17 cellular contexts compared by ENCODE assay signal in the genomic region with DNA sequence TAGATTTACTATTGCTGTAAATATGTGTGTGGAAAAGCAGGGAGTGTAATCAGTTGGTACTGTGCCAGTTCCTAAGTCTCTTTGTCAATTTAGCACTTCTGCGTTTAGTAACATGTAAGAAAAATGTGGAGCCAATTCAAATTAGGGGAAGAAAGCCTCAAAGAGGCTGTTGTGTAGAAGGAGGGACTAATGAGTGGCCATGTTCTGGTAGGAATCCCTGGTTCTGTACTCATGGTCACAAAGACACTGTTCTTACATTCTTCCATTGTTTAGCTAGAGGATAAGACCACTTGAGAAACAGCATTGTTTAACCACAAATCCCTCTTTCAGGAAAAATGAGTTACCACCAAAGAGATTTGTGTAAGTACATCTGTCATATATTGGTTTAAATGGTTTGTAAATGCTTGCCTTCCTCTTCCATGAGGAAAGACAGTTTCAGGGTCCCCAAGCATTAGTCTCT. TPM values are rescaled to one million over a fixed set of nuclear protein-coding genes. Genes with fewer than 3 reads are reported as not detected.
A peak's percentile ranks its signal among the peaks of the same experiment; 100 is the strongest.
DNase-seq lines count a peak whose midpoint lies in the region; ATAC-seq, FAIRE-seq and TF ChIP-seq lines count a peak whose summit lies in the region.
"Had no signal": no experiment of that assay in that cellular context is flagged by ENCODE, and none has a peak within 500 bp of the region (broad histone marks: within the 10 kb centered on the region; RNA-seq: fewer than 3 reads in every experiment).

No MANE protein-coding gene starts in this region.

- H3K9me3 Mint-ChIP-seq in astrocyte (ENCODE audit: unreplicated experiment): no peaks in the 10 kb centered on the region
- H3K9me3 Mint-ChIP-seq: activated naive CD4-positive, alpha-beta T cell treated with anti-CD3 and anti-CD28 coated beads for 36 hours had no signal

- H3K27me3 ChIP-seq in astrocyte (ENCODE audit: insufficient read depth, low read length) (no peaks in the 10 kb centered on the region), keratinocyte (ENCODE audit: control insufficient read depth, extremely low read depth, insufficient read depth, low read length) (no peaks in the 10 kb centered on the region)

- peak overlapping the region; percentile 60 for H3K27ac Mint-ChIP-seq in astrocyte (ENCODE audit: unreplicated experiment)
- H3K27ac Mint-ChIP-seq: activated naive CD4-positive, alpha-beta T cell treated with anti-CD3 and anti-CD28 coated beads for 36 hours; naive thymus-derived CD4-positive, alpha-beta T cell had no signal

- H3K4me3 Mint-ChIP-seq in astrocyte (ENCODE audit: unreplicated experiment): no peak overlapping the region
- H3K4me3 Mint-ChIP-seq: activated naive CD4-positive, alpha-beta T cell treated with anti-CD3 and anti-CD28 coated beads for 36 hours; naive thymus-derived CD4-positive, alpha-beta T cell had no signal

- H3K36me3 Mint-ChIP-seq in astrocyte (ENCODE audit: low read depth, unreplicated experiment): no peaks in the 10 kb centered on the region
- H3K36me3 Mint-ChIP-seq: naive thymus-derived CD4-positive, alpha-beta T cell had no signal

- peak; percentile 50 for DNase-seq in AG10803 (ENCODE audit: low read depth)
- peak; percentile 53 for DNase-seq in M059J (ENCODE audit: low read depth)
- DNase-seq in astrocyte (ENCODE audit: low read depth): peak; percentile 90
- DNase-seq in keratinocyte (ENCODE audit: low read depth, low spot score): no peak
- DNase-seq in NCI-H1092 treated with DMSO at 0.1 percent for 48 hours (lab: John Stamatoyannopoulos, UW): no peak
- DNase-seq in islet precursor cell: no peak
- no peak for DNase-seq in NCI-H2081 treated with DMSO at 0.1 percent for 48 hours (lab: John Stamatoyannopoulos, UW)
- DNase-seq: activated naive CD4-positive, alpha-beta T cell treated with anti-CD3 and anti-CD28 coated beads for 36 hours; DND-41; H7; kidney; naive thymus-derived CD4-positive, alpha-beta T cell; NCI-H526 treated with DMSO at 0.1 percent for 48 hours; SIG-M5 had no signal

- H3K4me1 Mint-ChIP-seq in astrocyte (ENCODE audit: low read depth, unreplicated experiment): peaks cover 35% of the 10 kb centered on the region

- H3K9me3 ChIP-seq in astrocyte (ENCODE audit: insufficient read depth, low read depth, low read length): no peaks in the 10 kb centered on the region
- H3K9me3 ChIP-seq in keratinocyte (ENCODE audit: control insufficient read depth, low read depth, low read length): no peaks in the 10 kb centered on the region

- H3K27ac ChIP-seq in astrocyte (ENCODE audit: low read depth, low read length): peak overlapping the region; percentile 56
- peak overlapping the region; percentile 93 for H3K27ac ChIP-seq in keratinocyte (ENCODE audit: control insufficient read depth, insufficient read depth, low read length)

- H3K4me3 ChIP-seq in AG10803 (ENCODE audit: low read length) (no peak overlapping the region), astrocyte (ENCODE audit: insufficient read depth, low read depth, low read length) (peak overlapping the region; percentile 12), keratinocyte (ENCODE audit: control insufficient read depth in 2 of 3, extremely low read depth in 1 of 3, insufficient read depth in 2 of 3, low read depth in 1 of 3, low read length in 3 of 3) (peak overlapping the region in 2 of 3 experiments; percentile 9 to 34)

- H3K4me2 ChIP-seq in astrocyte (ENCODE audit: low read length) (peak overlapping the region; percentile 39), keratinocyte (ENCODE audit: control insufficient read depth, extremely low read depth, insufficient read depth, low read depth, low read length) (peak overlapping the region; percentile 77)

- dilution Hi-C loops in keratinocyte (cut with MboI; ENCODE audit: extremely low pct_ligation_motif_present, low sequenced_read_pairs): no loop called here

- peak; percentile 82 for FAIRE-seq in astrocyte (lab: Jason Lieb, UNC)
- peak; percentile 88 for FAIRE-seq in keratinocyte (lab: Jason Lieb, UNC)
- FAIRE-seq: colon, kidney had no signal

- H3K9ac ChIP-seq in astrocyte (ENCODE audit: low read length) (peak overlapping the region; percentile 3), keratinocyte (ENCODE audit: control insufficient read depth, extremely low read depth, insufficient read depth, low read length) (peak overlapping the region; percentile 29)

- ATAC-seq in GM18861 (IDR thresholded peaks at IDR 0.05; ENCODE audit: unreplicated experiment): no peak
- ATAC-seq: naive thymus-derived CD4-positive, alpha-beta T cell; sciatic nerve had no signal

- H3K36me3 ChIP-seq in astrocyte (ENCODE audit: insufficient read depth, low read length) (no peaks in the 10 kb centered on the region), keratinocyte (ENCODE audit: control insufficient read depth in 2 of 2, extremely low read depth in 1 of 2, insufficient read depth in 2 of 2, low read length in 2 of 2) (peaks cover 0 to 10% of the 10 kb centered on the region in 2 experiments)

- H4K20me1 ChIP-seq in astrocyte (ENCODE audit: insufficient read depth, low read length) (no peaks in the 10 kb centered on the region), keratinocyte (ENCODE audit: control insufficient read depth, extremely low read depth, insufficient read depth, low read length) (no peaks in the 10 kb centered on the region)

- H3K4me1 ChIP-seq in astrocyte (ENCODE audit: insufficient read depth, low read length) (peaks cover 45% of the 10 kb centered on the region), keratinocyte (ENCODE audit: control insufficient read depth, extremely low read depth, insufficient read depth, low read length) (peaks cover 69% of the 10 kb centered on the region)

- H2AFZ ChIP-seq in astrocyte (ENCODE audit: low read depth, low read length): peak overlapping the region; percentile 53
- no peak overlapping the region for H2AFZ ChIP-seq in keratinocyte (ENCODE audit: control insufficient read depth, low read length)

- TF ChIP-seq CTCF in AG10803 (conservative IDR thresholded peaks at IDR 0.05; ENCODE audit: low read length) (no peak), astrocyte (IDR thresholded peaks at IDR 0.05; ENCODE audit: insufficient read depth, low read depth, low read length) (no peak), keratinocyte (optimal IDR thresholded peaks at IDR 0.05 in 1 of 3, IDR thresholded peaks at IDR 0.05 in 1 of 3, conservative IDR thresholded peaks at IDR 0.05 in 1 of 3; ENCODE audit: extremely low read depth in 1 of 3, insufficient read depth in 2 of 3, low read length in 3 of 3) (no peak)

- peaks cover 33% of the 10 kb centered on the region for H3K79me2 ChIP-seq in astrocyte (ENCODE audit: insufficient read depth, low read length)
- peaks cover 91% of the 10 kb centered on the region for H3K79me2 ChIP-seq in keratinocyte (ENCODE audit: control insufficient read depth, insufficient read depth, low read length)

- H3K27me3 Mint-ChIP-seq in astrocyte (ENCODE audit: low read depth, unreplicated experiment): no peaks in the 10 kb centered on the region

- H3K9me1 ChIP-seq in keratinocyte (ENCODE audit: control insufficient read depth, extremely low read depth, insufficient read depth, low read length): no peaks in the 10 kb centered on the region

RNA-seq across cellular contexts. Expression of gene ARHGEF28, which starts 14.9 kb away (rescaled TPM):
- 7.1 and 12.0 TPM in 2 replicates for total RNA-seq in M059J (2014; rRNA removed; shearing (Covaris generic))
- 8.1 and 8.5 TPM in 2 replicates for total RNA-seq in astrocyte
- 17.7 to 31.6 TPM (median 24.2 TPM) in 3 replicates for polyA plus RNA-seq in keratinocyte
- polyA plus RNA-seq in keratinocyte (2011; ENCODE audit: low read depth): 94.4 TPM
- 20.0 and 27.5 TPM in 2 replicates for polyA plus RNA-seq in keratinocyte (2011; cell fraction: cytosol; rRNA removed)
- 67.9 and 74.3 TPM in 2 replicates for polyA plus RNA-seq in keratinocyte (2011; cell fraction: nucleus; rRNA removed)
- 24.0 and 42.0 TPM in 2 replicates for polyA plus RNA-seq in keratinocyte (2012; ENCODE audit: low replicate concordance)
- polyA minus RNA-seq in keratinocyte: 71.2 to 134 TPM (median 94.2 TPM) in 3 replicates
- polyA minus RNA-seq in keratinocyte (2011; cell fraction: cytosol; rRNA and poly(A)+ RNA removed): 43.9 TPM
- 187 and 303 TPM in 2 replicates for polyA minus RNA-seq in keratinocyte (2011; cell fraction: nucleus; rRNA and poly(A)+ RNA removed)
- total RNA-seq: activated naive CD4-positive, alpha-beta T cell treated with anti-CD3 and anti-CD28 coated beads for 36 hours had no signal
- polyA plus RNA-seq: naive thymus-derived CD4-positive, alpha-beta T cell had no signal

Comparison
In these comparisons a context has a peak if more than half of its experiments do, and no peak if none do; other contexts are left out.
1. DNase-seq: peak in AG10803 (single experiment), M059J (single experiment) and astrocyte (single experiment); none in keratinocyte (single experiment), NCI-H1092 treated with DMSO at 0.1 percent for 48 hours (single experiment), islet precursor cell (single experiment) and NCI-H2081 treated with DMSO at 0.1 percent for 48 hours (single experiment).